Comparison of ENCODE assay signal across 21 cellular contexts in the genomic region with DNA sequence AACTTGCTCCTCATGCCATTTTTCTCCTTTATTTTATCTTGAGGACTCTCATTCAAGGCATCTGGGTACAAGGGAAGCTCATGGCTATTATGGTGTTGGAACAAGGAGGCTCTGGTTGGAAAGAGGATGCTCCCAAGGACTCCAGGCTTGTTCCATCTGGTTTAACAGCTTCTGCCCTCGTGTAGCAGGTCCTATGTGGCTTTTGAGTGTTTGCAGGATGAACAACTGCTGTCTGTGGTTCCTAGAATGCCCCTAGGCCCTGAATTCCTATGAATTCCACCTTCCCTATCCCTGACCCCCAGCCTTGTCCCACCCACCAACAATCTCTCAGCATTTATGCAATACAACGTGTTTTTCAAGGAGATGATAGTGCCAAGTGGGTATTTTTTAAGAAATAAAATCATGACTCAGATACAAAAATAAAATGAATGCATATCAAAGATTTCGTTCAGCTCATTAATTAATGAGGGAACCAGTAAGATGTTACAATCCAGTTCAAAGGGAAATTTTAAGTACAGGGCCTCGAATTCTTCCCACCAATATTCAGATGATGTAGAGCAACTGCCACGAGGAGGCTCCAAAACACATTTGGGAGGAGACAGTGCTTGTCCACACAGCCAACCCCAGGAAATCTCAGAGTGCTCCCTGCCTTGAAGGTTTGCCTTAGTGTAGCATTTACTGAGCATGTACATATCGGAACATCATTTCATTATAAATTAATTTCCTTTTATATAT.
"Had no signal": no experiment of that assay in that cellular context is flagged by ENCODE, and none has a peak within 500 bp of the region (broad histone marks: within the 10 kb centered on the region; RNA-seq: fewer than 3 reads in every experiment).

No MANE protein-coding gene starts in this region.

- H3K4me2 ChIP-seq: smooth muscle cell had no signal

- H3K27me3 ChIP-seq: adrenal gland, dorsolateral prefrontal cortex, right lobe of liver, tibial nerve, vagina had no signal

- H3K27ac ChIP-seq: adrenal gland, dorsolateral prefrontal cortex, psoas muscle, right lobe of liver, tibial nerve, vagina had no signal

- H3K4me1 ChIP-seq: adrenal gland, psoas muscle, right lobe of liver, vagina had no signal

- H3K9me3 ChIP-seq: adrenal gland, right lobe of liver had no signal

- DNase-seq: activated CD4-positive, alpha-beta T cell treated with anti-CD3 and anti-CD28 coated beads for 4 hours; activated CD8-positive, alpha-beta memory T cell treated with anti-CD3 and anti-CD28 coated beads, Interleukin-2, amount 50 U/mL, for 4 hours; activated CD8-positive, alpha-beta T cell treated with anti-CD3 and anti-CD28 coated beads, Interleukin-2, amount 10 ng/mL, durations not matched to agents 7 days and 5 days; activated effector memory CD4-positive, alpha-beta T cell treated with anti-CD3 and anti-CD28 coated beads, Interleukin-2, amount 50 U/mL, for 16 hours; activated T-cell treated with anti-CD3 and anti-CD28 coated beads, Interleukin-2, amount 50 U/mL, for 48 hours; adrenal gland; dorsolateral prefrontal cortex; endodermal cell; erythroblast; midbrain; psoas muscle; right lobe of liver; stimulated activated CD4-positive, alpha-beta T cell treated with anti-CD3 and anti-CD28 coated beads, Interleukin-4, amount 100 ng/mL, for 4 hours; stimulated activated CD8-positive, alpha-beta memory T cell treated with anti-CD3 and anti-CD28 coated beads, Interleukin-4, amount 100 ng/mL, for 48 hours; stimulated activated naive CD4-positive, alpha-beta T cell treated with Interleukin-2 at 50 U/mL for 16 hours; substantia nigra had no signal

- H3K4me3 ChIP-seq: adrenal gland, dorsolateral prefrontal cortex, lung, psoas muscle, right lobe of liver, smooth muscle cell, tibial nerve, vagina had no signal

- ATAC-seq: activated CD8-positive, alpha-beta T cell treated with anti-CD3 and anti-CD28 coated beads, Interleukin-2, amount 10 ng/mL, durations not matched to agents 7 days and 5 days; psoas muscle; right lobe of liver; WTC11 had no signal

- H3K36me3 ChIP-seq: adrenal gland, right lobe of liver, vagina had no signal
